14 cellular contexts compared by ENCODE assay signal in the genomic region with DNA sequence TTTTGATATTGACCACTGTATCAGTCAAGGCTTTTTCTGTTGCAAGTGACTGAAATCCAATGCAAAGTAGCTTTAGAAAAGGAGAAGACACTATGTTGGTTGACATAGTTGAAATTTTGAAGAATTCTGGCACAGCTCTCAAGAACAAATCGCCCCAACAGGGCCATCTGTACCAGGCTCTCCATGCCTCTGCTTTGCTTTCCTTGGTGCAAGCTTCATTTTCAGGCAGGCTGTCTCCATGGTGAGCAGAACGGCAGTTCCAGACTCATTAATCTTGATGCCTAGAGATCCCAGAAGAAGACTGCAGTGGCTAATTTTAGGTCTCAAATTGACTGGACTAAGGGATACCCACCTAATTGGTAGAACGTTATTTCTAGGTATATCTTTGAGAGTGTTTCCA.
DNase-seq lines count a peak whose midpoint lies in the region.
"Had no signal": no experiment of that assay in that cellular context is flagged by ENCODE, and none has a peak within 500 bp of the region (broad histone marks: within the 10 kb centered on the region; RNA-seq: fewer than 3 reads in every experiment).

No MANE protein-coding gene starts in this region.

- in situ Hi-C loops in G401 (cut with HindIII; ENCODE audit: low sequenced_read_pairs): no loop called here

- DNase-seq in Ammon's horn (ENCODE audit: low spot score) (peak; percentile 46), G401 (ENCODE audit: low spot score) (peak; percentile 67), cerebellar cortex (ENCODE audit: low spot score) (peak; percentile 57), pons (ENCODE audit: low spot score) (peak; percentile 12), NCI-H1092 (lab: John Stamatoyannopoulos, UW) (no peak)
- no peak for DNase-seq in activated CD4-positive, alpha-beta T cell treated with anti-CD3 and anti-CD28 coated beads, Interleukin-2, amount 50 U/mL, for 4 hours
- DNase-seq: Caco-2; CD4-positive, CD25-positive, alpha-beta regulatory T cell; CD8-positive, alpha-beta T cell; DMS53; DMS79 treated with DMSO at 0.1 percent for 48 hours; GM23248; H7; HCEC 1CT had no signal

Comparison
In these comparisons a context has a peak if more than half of its experiments do, and no peak if none do; other contexts are left out.
1. DNase-seq: peak in Ammon's horn (single experiment), G401 (single experiment), cerebellar cortex (single experiment) and pons (single experiment); none in activated CD4-positive, alpha-beta T cell treated with anti-CD3 and anti-CD28 coated beads, Interleukin-2, amount 50 U/mL, for 4 hours (0 of 2) and NCI-H1092 (single experiment).